In the genomic region with DNA sequence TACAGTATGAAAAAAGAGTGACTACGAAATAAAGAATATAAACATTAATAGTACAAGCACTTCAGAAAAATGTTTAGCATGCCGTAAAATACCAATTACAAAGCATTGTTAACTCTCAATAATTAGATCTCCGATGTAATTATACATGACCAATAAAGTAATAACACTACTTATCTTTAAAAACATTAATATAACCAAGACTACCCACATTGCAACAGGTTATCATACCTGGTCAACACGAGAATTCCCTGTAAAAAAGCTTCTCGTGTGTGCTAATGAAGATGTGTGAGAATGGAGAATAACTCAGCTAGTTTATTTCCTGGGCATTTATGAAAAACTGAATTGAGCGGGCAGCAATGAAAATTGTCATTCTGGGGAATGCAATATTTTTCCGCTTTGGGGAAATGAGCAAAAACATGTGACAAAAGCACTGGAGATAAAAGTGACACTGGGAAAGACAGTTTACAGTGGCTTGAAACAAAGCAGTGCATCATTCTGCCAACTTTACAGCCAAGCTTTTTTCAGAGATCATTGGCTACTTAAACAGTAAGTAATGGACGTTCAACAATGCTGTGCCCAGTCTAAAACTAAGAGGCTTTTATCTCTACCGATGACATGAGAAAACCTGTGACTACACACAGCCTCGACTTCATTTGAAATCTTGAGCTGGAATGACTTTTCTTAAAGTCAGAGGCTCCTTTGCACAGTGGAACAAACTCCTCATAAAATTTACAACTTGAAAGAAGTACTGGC, we compare ENCODE assay signal across 9 cellular contexts. TPM values are rescaled to one million over a fixed set of nuclear protein-coding genes. Genes with fewer than 3 reads are reported as not detected.
A peak's percentile ranks its signal among the peaks of the same experiment; 100 is the strongest.
DNase-seq lines count a peak whose midpoint lies in the region; FAIRE-seq and TF ChIP-seq lines count a peak whose summit lies in the region.
"Had no signal": no experiment of that assay in that cellular context is flagged by ENCODE, and none has a peak within 500 bp of the region (broad histone marks: within the 10 kb centered on the region; RNA-seq: fewer than 3 reads in every experiment).

No MANE protein-coding gene starts in this region.

- H3K9me3 ChIP-seq in DOHH2 (ENCODE audit: control insufficient read depth, insufficient read depth, low read length) (no peaks in the 10 kb centered on the region), OCI-LY7 (ENCODE audit: low read length) (no peaks in the 10 kb centered on the region), endothelial cell of umbilical vein (replicated peaks; ENCODE audit: control insufficient read depth, insufficient read depth, low read length) (no peaks in the 10 kb centered on the region), skeletal muscle tissue (ENCODE audit: control insufficient read depth in 3 of 3, low read length in 3 of 3) (no peaks in the 10 kb centered on the region)

- intact Hi-C loops in OCI-LY7 (cut with micrococcal nuclease; ENCODE audit: unreplicated experiment) (loop anchor here (5.0 kb wide), 1 partner anchor 33 kb away; the partner anchor contains the start of gene ITPKB), endothelial cell of umbilical vein (cut with micrococcal nuclease) (no loop called here)

- H3K4me3 ChIP-seq in DOHH2 (ENCODE audit: low read length) = peak overlapping the region; percentile 79
- H3K4me3 ChIP-seq in OCI-LY7 (ENCODE audit: low read depth, low read length, poor library complexity, severe bottlenecking) = peak overlapping the region; percentile 70
- no peak overlapping the region for H3K4me3 ChIP-seq in endothelial cell of umbilical vein (replicated peaks in 1 of 3; ENCODE audit: insufficient read depth in 1 of 3, low read depth in 1 of 3, low read length in 3 of 3)
- H3K4me3 ChIP-seq in skeletal muscle tissue (ENCODE audit: low read length in 3 of 3) = no peak overlapping the region

- FAIRE-seq in endothelial cell of umbilical vein (lab: Jason Lieb, UNC) = peak; percentile 48

- CTCF ChIA-PET in OCI-LY7 (lab: Charles Lee; ENCODE audit: unreplicated experiment) = interaction anchor here (0.6 kb wide), 1 partner anchor 24 kb away, joined by 3 read pairs; no protein-coding TSS in a partner anchor
- CTCF ChIA-PET in endothelial cell of umbilical vein (lab: Charles Lee) = interaction anchor here (0.6 to 2.4 kb wide), 3 partner anchors 24 to 124 kb away, joined by 3 to 7 read pairs (median 4); no protein-coding TSS in a partner anchor

- TF ChIP-seq CTCF in DOHH2 (IDR thresholded peaks at IDR 0.05; ENCODE audit: low read depth, low read length, poor library complexity, severe bottlenecking) (no peak), OCI-LY7 (conservative IDR thresholded peaks at IDR 0.05; ENCODE audit: low read length) (no peak), endothelial cell of umbilical vein (IDR thresholded peaks at IDR 0.05; ENCODE audit: extremely low read depth in 1 of 2, insufficient read depth in 1 of 2, low read depth in 1 of 2, low read length in 2 of 2) (no peak)

- H4K20me1 ChIP-seq in DOHH2 (ENCODE audit: control insufficient read depth, insufficient read depth, low read depth, low read length) (no peaks in the 10 kb centered on the region), OCI-LY7 (ENCODE audit: insufficient read depth, low read length) (no peaks in the 10 kb centered on the region), endothelial cell of umbilical vein (replicated peaks; ENCODE audit: control insufficient read depth, extremely low read depth, insufficient read depth, low read length) (no peaks in the 10 kb centered on the region)

- H3K4me1 ChIP-seq in DOHH2 (ENCODE audit: control insufficient read depth, low read length) (peaks cover 88% of the 10 kb centered on the region), OCI-LY7 (ENCODE audit: insufficient read depth, low read length, poor library complexity, severe bottlenecking) (peaks cover 53% of the 10 kb centered on the region), endothelial cell of umbilical vein (ENCODE audit: control insufficient read depth, extremely low read depth, insufficient read depth, low read length) (peaks cover 8% of the 10 kb centered on the region), skeletal muscle tissue (ENCODE audit: control insufficient read depth in 3 of 3, insufficient read depth in 3 of 3, low read length in 3 of 3) (peaks cover 28 to 37% (median 35%) of the 10 kb centered on the region in 3 donors)

- H3K4me2 ChIP-seq in DOHH2 (ENCODE audit: low read length) (peak overlapping the region; percentile 72), OCI-LY7 (ENCODE audit: low read length) (peak overlapping the region; percentile 85), endothelial cell of umbilical vein (ENCODE audit: insufficient read depth, low read length) (no peak overlapping the region)

- no peak overlapping the region for H3K9ac ChIP-seq in endothelial cell of umbilical vein (replicated peaks; ENCODE audit: extremely low read depth, insufficient read depth, low read length)
- no peak overlapping the region for H3K9ac ChIP-seq in skeletal muscle tissue (ENCODE audit: low read depth in 1 of 3, low read length in 3 of 3)

- H3K27ac ChIP-seq in DOHH2 (ENCODE audit: low read depth, low read length) (peak overlapping the region; percentile 51), OCI-LY7 (ENCODE audit: low read depth, low read length, poor library complexity, severe bottlenecking) (peak overlapping the region; percentile 48), endothelial cell of umbilical vein (ENCODE audit: insufficient read depth, low read depth, low read length) (no peak overlapping the region), skeletal muscle tissue (ENCODE audit: low read depth, low read length) (peak overlapping the region; percentile 95)

- dilution Hi-C loops in endothelial cell of umbilical vein (cut with MboI; ENCODE audit: extremely low pct_ligation_motif_present, low sequenced_read_pairs) = no loop called here

- DNase-seq in OCI-LY7 (ENCODE audit: low spot score) (no peak), endothelial cell of umbilical vein (ENCODE audit: low read depth, low spot score) (no peak), activated gamma-delta T cell (lab: John Stamatoyannopoulos, UW) (no peak), ecto neural progenitor cell (ENCODE audit: low spot score) (no peak), DMS153 treated with DMSO at 0.1 percent for 48 hours (lab: John Stamatoyannopoulos, UW; ENCODE audit: unreplicated experiment) (no peak), pons (ENCODE audit: low spot score) (no peak)

- POLR2A ChIA-PET in OCI-LY7 (lab: Charles Lee) = interaction anchor here (0.5 to 2.2 kb wide), 13 partner anchors 8 to 69 kb away, joined by 3 to 6 read pairs (median 4); partner anchors contain the start of gene ITPKB
- POLR2A ChIA-PET in endothelial cell of umbilical vein (lab: Charles Lee) = no interaction called here

- no peak for TF ChIP-seq POLR2A in endothelial cell of umbilical vein (IDR thresholded peaks at IDR 0.05; ENCODE audit: low read depth, low read length)

- H3K36me3 ChIP-seq in DOHH2 (ENCODE audit: control insufficient read depth, low read length) = peaks cover 72% of the 10 kb centered on the region
- peaks cover 67% of the 10 kb centered on the region for H3K36me3 ChIP-seq in OCI-LY7 (ENCODE audit: insufficient read depth, low read length)
- no peaks in the 10 kb centered on the region for H3K36me3 ChIP-seq in endothelial cell of umbilical vein (ENCODE audit: control insufficient read depth in 2 of 2, extremely low read depth in 1 of 2, insufficient read depth in 2 of 2, low read length in 2 of 2)
- H3K36me3 ChIP-seq in skeletal muscle tissue (ENCODE audit: control insufficient read depth in 3 of 3, insufficient read depth in 3 of 3, low read length in 3 of 3) = peaks cover 0 to 3% (median 0%) of the 10 kb centered on the region in 3 donors
- H3K36me3 ChIP-seq: WERI-Rb-1 had no signal

- H2AFZ ChIP-seq in OCI-LY7 (ENCODE audit: low read length) (0 out of 2 replicates have a peak overlapping the region, but pooled peaks have one; percentile 24), endothelial cell of umbilical vein (ENCODE audit: low read depth, low read length) (no peak overlapping the region)

- BruUV-seq in OCI-LY7 (replicated peaks; lab: Mats Ljungman, UMichigan) = no TSS peak
- no TSS peak for BruUV-seq in endothelial cell of umbilical vein (replicated peaks; lab: Mats Ljungman, UMichigan)

- H3K9me2 ChIP-seq in DOHH2 (replicated peaks; ENCODE audit: control insufficient read depth, low read length) (no peaks in the 10 kb centered on the region), OCI-LY7 (ENCODE audit: insufficient read depth, low read length) (no peaks in the 10 kb centered on the region)

- H3K79me2 ChIP-seq in DOHH2 (ENCODE audit: control insufficient read depth, low read length) = peaks cover 95% of the 10 kb centered on the region
- peaks cover 53% of the 10 kb centered on the region for H3K79me2 ChIP-seq in OCI-LY7 (ENCODE audit: insufficient read depth, low read depth, low read length)
- no peaks in the 10 kb centered on the region for H3K79me2 ChIP-seq in endothelial cell of umbilical vein (ENCODE audit: control insufficient read depth, insufficient read depth, low read length)

- H3K27me3 ChIP-seq in DOHH2 (ENCODE audit: control insufficient read depth, low read length) (no peaks in the 10 kb centered on the region), endothelial cell of umbilical vein (ENCODE audit: control insufficient read depth in 2 of 2, insufficient read depth in 2 of 2, low read length in 2 of 2) (no peaks in the 10 kb centered on the region), skeletal muscle tissue (ENCODE audit: control insufficient read depth in 3 of 3, insufficient read depth in 3 of 3, low read length in 3 of 3) (no peaks in the 10 kb centered on the region)

- peaks cover 11% of the 10 kb centered on the region for H3F3A ChIP-seq in DOHH2 (ENCODE audit: control insufficient read depth, insufficient read depth)

- H3K9me1 ChIP-seq in endothelial cell of umbilical vein (replicated peaks; ENCODE audit: control insufficient read depth, extremely low read depth, insufficient read depth, low read length) = no peaks in the 10 kb centered on the region

TF ChIP-seq in endothelial cell of umbilical vein, 7 proteins besides CTCF, POLR2A, EP300 and RAD21 (continues in another document):
- TF ChIP-seq MYC (IDR thresholded peaks at IDR 0.05; ENCODE audit: low read depth, low read length) (no peak), EZH2 (IDR thresholded peaks at IDR 0.05; ENCODE audit: borderline replicate concordance, low read depth, low read length, severe bottlenecking) (no peak), POLR2AphosphoS5 (IDR thresholded peaks at IDR 0.05; ENCODE audit: insufficient read depth, low read depth, low read length) (no peak)

RNA-seq across cellular contexts. Expression of gene ITPKB, which starts 34.7 kb away (rescaled TPM):
- 17.8 and 20.5 TPM in 2 replicates for total RNA-seq in OCI-LY7 (2014; rRNA removed; shearing (Covaris generic))
- total RNA-seq in OCI-LY7 (2022) = 33.3 and 33.4 TPM in 2 replicates
- total RNA-seq in endothelial cell of umbilical vein = 34.8 and 37.2 TPM in 2 replicates
- 7.2 and 7.7 TPM in 2 replicates for polyA plus RNA-seq in endothelial cell of umbilical vein
- 5.2 and 6.4 TPM in 2 replicates for polyA plus RNA-seq in endothelial cell of umbilical vein (2011; cell fraction: cytosol; rRNA removed)
- 16.7 and 18.5 TPM in 2 replicates for polyA plus RNA-seq in endothelial cell of umbilical vein (2011; cell fraction: nucleus; rRNA removed)
- polyA plus RNA-seq in endothelial cell of umbilical vein (2012) = 8.2 and 9.9 TPM in 2 replicates
- 18.9 and 21.7 TPM in 2 replicates for polyA minus RNA-seq in endothelial cell of umbilical vein
- polyA minus RNA-seq in endothelial cell of umbilical vein (2011; cell fraction: cytosol; rRNA and poly(A)+ RNA removed) = 0.20 TPM
- 23.3 and 33.6 TPM in 2 replicates for polyA minus RNA-seq in endothelial cell of umbilical vein (2011; cell fraction: nucleus; rRNA and poly(A)+ RNA removed)
- total RNA-seq in skeletal muscle tissue = 18.8 TPM

Comparison
In these comparisons a context has a peak if more than half of its experiments do, and no peak if none do; other contexts are left out.
1. H3K4me3 ChIP-seq: peak in DOHH2 (single experiment) and OCI-LY7 (single experiment); none in endothelial cell of umbilical vein (0 of 3) and skeletal muscle tissue (0 of 3).